In the genomic region with DNA sequence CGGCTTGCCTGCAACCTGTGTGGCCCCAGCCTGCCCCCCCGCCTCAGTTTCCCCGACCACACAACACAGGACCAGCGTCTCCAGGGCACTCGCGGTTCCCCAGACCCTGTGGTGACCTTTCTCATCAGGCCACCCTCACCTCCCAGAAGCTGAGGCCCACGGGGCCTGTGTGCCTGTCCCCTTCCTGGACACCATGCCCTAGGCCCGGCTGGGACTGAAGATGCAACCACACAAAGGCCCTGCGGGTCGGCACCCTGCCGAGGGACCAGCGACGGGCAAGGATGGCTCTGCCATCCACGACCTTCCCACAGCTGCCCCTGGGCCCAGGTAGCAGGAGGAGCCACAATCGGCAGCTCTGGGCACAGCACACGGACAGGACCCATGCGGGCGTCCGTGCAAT, we compare ENCODE assay signal across 28 cellular contexts.
"Had no signal": no experiment of that assay in that cellular context is flagged by ENCODE, and none has a peak within 500 bp of the region (broad histone marks: within the 10 kb centered on the region; RNA-seq: fewer than 3 reads in every experiment).

No MANE protein-coding gene starts in this region.

- DNase-seq: colonic mucosa; cortex of kidney; dermis blood vessel endothelial cell; dorsolateral prefrontal cortex; effector CD4-positive, alpha-beta T cell; effector CD8-positive, alpha-beta T cell; effector memory CD4-positive, alpha-beta T cell; effector memory CD8-positive, alpha-beta T cell; endodermal cell; erythroblast; esophagus squamous epithelium; foreskin fibroblast; foreskin keratinocyte; foreskin melanocyte; gastrocnemius medialis; glutamatergic neuron; head of caudate nucleus; heart left ventricle; heart right ventricle had no signal

- ATAC-seq: effector memory CD8-positive, alpha-beta T cell; esophagus mucosa; foreskin keratinocyte; gastrocnemius medialis; gastroesophageal sphincter; heart right ventricle had no signal

- H3K4me3 ChIP-seq: colonic mucosa, coronary artery, dorsolateral prefrontal cortex, esophagus muscularis mucosa, esophagus squamous epithelium, gastrocnemius medialis, gastroesophageal sphincter, heart left ventricle, heart right ventricle had no signal

- H3K4me1 ChIP-seq: colonic mucosa, esophagus muscularis mucosa, esophagus squamous epithelium, foreskin keratinocyte, gastrocnemius medialis, gastroesophageal sphincter had no signal

- FAIRE-seq: colon, endometrium, endothelial cell of umbilical vein, frontal cortex had no signal

- H3K9me3 ChIP-seq: colonic mucosa, esophagus muscularis mucosa, esophagus squamous epithelium, gastrocnemius medialis, gastroesophageal sphincter, heart left ventricle, heart right ventricle had no signal

- H3K27ac ChIP-seq: colonic mucosa, coronary artery, dorsolateral prefrontal cortex, epithelial cell of prostate, esophagus muscularis mucosa, esophagus squamous epithelium, foreskin keratinocyte, gastrocnemius medialis, gastroesophageal sphincter, heart left ventricle, heart right ventricle had no signal

- H3K27me3 ChIP-seq: colonic mucosa, dorsolateral prefrontal cortex, esophagus muscularis mucosa, esophagus squamous epithelium, foreskin keratinocyte, gastrocnemius medialis, gastroesophageal sphincter, heart left ventricle, heart right ventricle had no signal
